In the genomic region with DNA sequence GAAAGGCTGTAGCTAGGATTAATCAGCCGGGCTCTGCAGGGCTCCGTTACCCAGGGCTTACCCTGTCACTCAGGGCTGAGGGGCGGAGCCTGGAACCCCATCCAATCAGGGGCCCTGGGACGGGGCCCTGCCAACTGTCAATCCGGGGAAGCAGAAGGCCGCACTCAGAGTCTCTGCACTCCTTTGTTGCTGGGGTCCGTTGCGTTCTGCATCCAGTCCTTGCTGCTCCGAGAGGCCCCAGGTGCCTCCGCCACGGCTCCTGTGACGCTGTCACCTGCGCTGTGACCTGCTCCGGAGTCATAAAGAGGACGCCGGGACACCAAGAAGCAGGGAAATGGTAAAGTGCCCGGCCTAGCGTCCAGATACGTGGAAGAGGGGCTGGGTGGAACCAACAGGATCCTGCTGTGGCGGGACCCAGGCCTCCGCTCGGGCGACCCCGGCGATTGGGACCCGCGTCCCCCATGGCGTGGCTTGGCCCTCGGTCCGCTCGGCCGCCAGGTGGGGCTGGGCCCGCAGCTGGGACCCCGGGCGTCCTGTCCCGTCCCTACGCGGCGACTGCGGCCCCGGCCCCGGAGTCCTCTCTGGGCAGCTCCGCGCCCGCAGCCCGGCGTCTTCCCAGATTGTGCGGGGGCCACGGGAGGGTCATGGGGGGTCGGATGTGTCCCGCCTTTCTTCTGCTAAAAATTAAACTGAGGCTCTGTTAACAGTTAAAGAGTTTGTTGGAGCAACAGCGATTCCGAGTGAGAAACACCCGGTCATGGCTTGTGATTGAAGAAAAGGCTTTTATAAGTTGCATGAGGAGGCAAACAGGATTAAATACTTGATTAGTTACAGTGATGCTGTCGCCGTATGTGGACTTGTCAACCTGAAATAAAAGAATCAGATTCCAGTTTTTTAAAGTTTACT, we compare ENCODE assay signal across 1 cellular context.
A peak's percentile ranks its signal among the peaks of the same experiment; 100 is the strongest.
TF ChIP-seq lines count a peak whose summit lies in the region.

A gene (plus strand): TSS at position 133 of the 906 bp plus-strand sequence. CDS start 7,431 bp downstream, outside the sequence.

TF ChIP-seq in SK-N-SH, 30 proteins besides CTCF, POLR2A, EP300 and RAD21 (continued from another document):
- TF ChIP-seq, protein P1, sequence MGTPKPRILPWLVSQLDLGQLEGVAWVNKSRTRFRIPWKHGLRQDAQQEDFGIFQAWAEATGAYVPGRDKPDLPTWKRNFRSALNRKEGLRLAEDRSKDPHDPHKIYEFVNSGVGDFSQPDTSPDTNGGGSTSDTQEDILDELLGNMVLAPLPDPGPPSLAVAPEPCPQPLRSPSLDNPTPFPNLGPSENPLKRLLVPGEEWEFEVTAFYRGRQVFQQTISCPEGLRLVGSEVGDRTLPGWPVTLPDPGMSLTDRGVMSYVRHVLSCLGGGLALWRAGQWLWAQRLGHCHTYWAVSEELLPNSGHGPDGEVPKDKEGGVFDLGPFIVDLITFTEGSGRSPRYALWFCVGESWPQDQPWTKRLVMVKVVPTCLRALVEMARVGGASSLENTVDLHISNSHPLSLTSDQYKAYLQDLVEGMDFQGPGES (IDR thresholded peaks at IDR 0.05; ENCODE audit: low read depth, low read length): no peak
- TF ChIP-seq GABPA (IDR thresholded peaks at IDR 0.05; ENCODE audit: low read depth) (no peak), JUND (IDR thresholded peaks at IDR 0.05) (no peak), RXRA (IDR thresholded peaks at IDR 0.05; ENCODE audit: borderline replicate concordance, low read depth) (no peak), CHD2 (IDR thresholded peaks at IDR 0.05; ENCODE audit: low read length, partially characterized antibody) (no peak), EZH2phosphoT487 (IDR thresholded peaks at IDR 0.05; ENCODE audit: borderline replicate concordance, low read depth) (no peak), RCOR1 (IDR thresholded peaks at IDR 0.05; ENCODE audit: low read length) (no peak; the same call in 1 of the 2 replicates), MXI1 (IDR thresholded peaks at IDR 0.05; ENCODE audit: low read depth, low read length) (peak; percentile 63; the same call in 1 of the 2 replicates), TEAD4 (IDR thresholded peaks at IDR 0.05; ENCODE audit: borderline replicate concordance, insufficient read depth) (no peak), SIN3A (IDR thresholded peaks at IDR 0.05; ENCODE audit: borderline replicate concordance, low read depth, low read length) (peak; percentile 58; the same call in 1 of the 2 replicates), RFX5 (IDR thresholded peaks at IDR 0.05; ENCODE audit: low read length) (peak; percentile 59; the same call in 1 of the 2 replicates), ELF1 (IDR thresholded peaks at IDR 0.05) (no peak), FOXJ3 (CRISPR knock-in tag; IDR thresholded peaks at IDR 0.05) (no peak), YY1 (IDR thresholded peaks at IDR 0.05; ENCODE audit: low read depth) (no peak), SMC3 (IDR thresholded peaks at IDR 0.05; ENCODE audit: low read depth, low read length) (0 out of 2 replicates have a peak, but pooled peaks have one; percentile 12), MEF2A (IDR thresholded peaks at IDR 0.05; ENCODE audit: borderline replicate concordance, low read depth) (no peak), TAF1 (IDR thresholded peaks at IDR 0.05; ENCODE audit: borderline replicate concordance, low read depth, low read length) (peak; percentile 70), FOSL2 (IDR thresholded peaks at IDR 0.05; ENCODE audit: borderline replicate concordance, low read depth) (no peak), NRF1 (IDR thresholded peaks at IDR 0.05; ENCODE audit: low read depth, low read length) (no peak), NFIC (IDR thresholded peaks at IDR 0.05; ENCODE audit: borderline replicate concordance) (no peak), FOXM1 (IDR thresholded peaks at IDR 0.05; ENCODE audit: low read depth) (no peak), POLR2AphosphoS5 (IDR thresholded peaks at IDR 0.05; ENCODE audit: low read depth, low read length) (peak; percentile 86)
- TF ChIP-seq, protein P2, sequence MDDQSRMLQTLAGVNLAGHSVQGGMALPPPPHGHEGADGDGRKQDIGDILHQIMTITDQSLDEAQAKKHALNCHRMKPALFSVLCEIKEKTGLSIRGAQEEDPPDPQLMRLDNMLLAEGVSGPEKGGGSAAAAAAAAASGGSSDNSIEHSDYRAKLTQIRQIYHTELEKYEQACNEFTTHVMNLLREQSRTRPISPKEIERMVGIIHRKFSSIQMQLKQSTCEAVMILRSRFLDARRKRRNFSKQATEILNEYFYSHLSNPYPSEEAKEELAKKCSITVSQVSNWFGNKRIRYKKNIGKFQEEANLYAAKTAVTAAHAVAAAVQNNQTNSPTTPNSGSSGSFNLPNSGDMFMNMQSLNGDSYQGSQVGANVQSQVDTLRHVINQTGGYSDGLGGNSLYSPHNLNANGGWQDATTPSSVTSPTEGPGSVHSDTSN (IDR thresholded peaks at IDR 0.05): peak; percentile 98
- TF ChIP-seq, protein P3, sequence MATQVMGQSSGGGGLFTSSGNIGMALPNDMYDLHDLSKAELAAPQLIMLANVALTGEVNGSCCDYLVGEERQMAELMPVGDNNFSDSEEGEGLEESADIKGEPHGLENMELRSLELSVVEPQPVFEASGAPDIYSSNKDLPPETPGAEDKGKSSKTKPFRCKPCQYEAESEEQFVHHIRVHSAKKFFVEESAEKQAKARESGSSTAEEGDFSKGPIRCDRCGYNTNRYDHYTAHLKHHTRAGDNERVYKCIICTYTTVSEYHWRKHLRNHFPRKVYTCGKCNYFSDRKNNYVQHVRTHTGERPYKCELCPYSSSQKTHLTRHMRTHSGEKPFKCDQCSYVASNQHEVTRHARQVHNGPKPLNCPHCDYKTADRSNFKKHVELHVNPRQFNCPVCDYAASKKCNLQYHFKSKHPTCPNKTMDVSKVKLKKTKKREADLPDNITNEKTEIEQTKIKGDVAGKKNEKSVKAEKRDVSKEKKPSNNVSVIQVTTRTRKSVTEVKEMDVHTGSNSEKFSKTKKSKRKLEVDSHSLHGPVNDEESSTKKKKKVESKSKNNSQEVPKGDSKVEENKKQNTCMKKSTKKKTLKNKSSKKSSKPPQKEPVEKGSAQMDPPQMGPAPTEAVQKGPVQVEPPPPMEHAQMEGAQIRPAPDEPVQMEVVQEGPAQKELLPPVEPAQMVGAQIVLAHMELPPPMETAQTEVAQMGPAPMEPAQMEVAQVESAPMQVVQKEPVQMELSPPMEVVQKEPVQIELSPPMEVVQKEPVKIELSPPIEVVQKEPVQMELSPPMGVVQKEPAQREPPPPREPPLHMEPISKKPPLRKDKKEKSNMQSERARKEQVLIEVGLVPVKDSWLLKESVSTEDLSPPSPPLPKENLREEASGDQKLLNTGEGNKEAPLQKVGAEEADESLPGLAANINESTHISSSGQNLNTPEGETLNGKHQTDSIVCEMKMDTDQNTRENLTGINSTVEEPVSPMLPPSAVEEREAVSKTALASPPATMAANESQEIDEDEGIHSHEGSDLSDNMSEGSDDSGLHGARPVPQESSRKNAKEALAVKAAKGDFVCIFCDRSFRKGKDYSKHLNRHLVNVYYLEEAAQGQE (IDR thresholded peaks at IDR 0.05; ENCODE audit: low read depth, low read length): no peak
- TF ChIP-seq, protein P4, sequence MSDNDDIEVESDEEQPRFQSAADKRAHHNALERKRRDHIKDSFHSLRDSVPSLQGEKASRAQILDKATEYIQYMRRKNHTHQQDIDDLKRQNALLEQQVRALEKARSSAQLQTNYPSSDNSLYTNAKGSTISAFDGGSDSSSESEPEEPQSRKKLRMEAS (IDR thresholded peaks at IDR 0.05; ENCODE audit: low read depth): peak; percentile 15; the same call in 1 of the 2 replicates
- TF ChIP-seq, protein P5, sequence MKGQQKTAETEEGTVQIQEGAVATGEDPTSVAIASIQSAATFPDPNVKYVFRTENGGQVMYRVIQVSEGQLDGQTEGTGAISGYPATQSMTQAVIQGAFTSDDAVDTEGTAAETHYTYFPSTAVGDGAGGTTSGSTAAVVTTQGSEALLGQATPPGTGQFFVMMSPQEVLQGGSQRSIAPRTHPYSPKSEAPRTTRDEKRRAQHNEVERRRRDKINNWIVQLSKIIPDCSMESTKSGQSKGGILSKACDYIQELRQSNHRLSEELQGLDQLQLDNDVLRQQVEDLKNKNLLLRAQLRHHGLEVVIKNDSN (IDR thresholded peaks at IDR 0.05; ENCODE audit: borderline replicate concordance, low read depth): no peak
- TF ChIP-seq, protein P6, sequence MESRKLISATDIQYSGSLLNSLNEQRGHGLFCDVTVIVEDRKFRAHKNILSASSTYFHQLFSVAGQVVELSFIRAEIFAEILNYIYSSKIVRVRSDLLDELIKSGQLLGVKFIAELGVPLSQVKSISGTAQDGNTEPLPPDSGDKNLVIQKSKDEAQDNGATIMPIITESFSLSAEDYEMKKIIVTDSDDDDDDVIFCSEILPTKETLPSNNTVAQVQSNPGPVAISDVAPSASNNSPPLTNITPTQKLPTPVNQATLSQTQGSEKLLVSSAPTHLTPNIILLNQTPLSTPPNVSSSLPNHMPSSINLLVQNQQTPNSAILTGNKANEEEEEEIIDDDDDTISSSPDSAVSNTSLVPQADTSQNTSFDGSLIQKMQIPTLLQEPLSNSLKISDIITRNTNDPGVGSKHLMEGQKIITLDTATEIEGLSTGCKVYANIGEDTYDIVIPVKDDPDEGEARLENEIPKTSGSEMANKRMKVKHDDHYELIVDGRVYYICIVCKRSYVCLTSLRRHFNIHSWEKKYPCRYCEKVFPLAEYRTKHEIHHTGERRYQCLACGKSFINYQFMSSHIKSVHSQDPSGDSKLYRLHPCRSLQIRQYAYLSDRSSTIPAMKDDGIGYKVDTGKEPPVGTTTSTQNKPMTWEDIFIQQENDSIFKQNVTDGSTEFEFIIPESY (IDR thresholded peaks at IDR 0.05; ENCODE audit: borderline replicate concordance, low read depth): no peak
- TF ChIP-seq, protein P7, sequence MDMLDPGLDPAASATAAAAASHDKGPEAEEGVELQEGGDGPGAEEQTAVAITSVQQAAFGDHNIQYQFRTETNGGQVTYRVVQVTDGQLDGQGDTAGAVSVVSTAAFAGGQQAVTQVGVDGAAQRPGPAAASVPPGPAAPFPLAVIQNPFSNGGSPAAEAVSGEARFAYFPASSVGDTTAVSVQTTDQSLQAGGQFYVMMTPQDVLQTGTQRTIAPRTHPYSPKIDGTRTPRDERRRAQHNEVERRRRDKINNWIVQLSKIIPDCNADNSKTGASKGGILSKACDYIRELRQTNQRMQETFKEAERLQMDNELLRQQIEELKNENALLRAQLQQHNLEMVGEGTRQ (IDR thresholded peaks at IDR 0.05; ENCODE audit: borderline replicate concordance, low read depth, low read length): no peak
